Comparison of ENCODE assay signal across 12 cellular contexts in genomic region chr15:67118808-67119207, GRCh38. TPM values are rescaled to one million over a fixed set of nuclear protein-coding genes. Genes with fewer than 3 reads are reported as not detected.
DNase-seq lines count a peak whose midpoint lies in the region; ATAC-seq and TF ChIP-seq lines count a peak whose summit lies in the region.
"Had no signal": no experiment of that assay in that cellular context is flagged by ENCODE, and none has a peak within 500 bp of the region (broad histone marks: within the 10 kb centered on the region; RNA-seq: fewer than 3 reads in every experiment).

No MANE protein-coding gene starts in this region.

- no peaks in the 10 kb centered on the region for H3K9me3 Mint-ChIP-seq in CD4-positive, alpha-beta T cell
- H3K9me3 Mint-ChIP-seq in IgD-negative memory B cell, result no peaks in the 10 kb centered on the region
- H3K9me3 Mint-ChIP-seq in brain, result no peaks in the 10 kb centered on the region
- H3K9me3 Mint-ChIP-seq in natural killer cell treated with Interleukin-12 subunit alpha and Interleukin-12 subunit beta and Interleukin-15 and Interleukin-18, amount 100 ng/mL, for 72 hours, result peaks cover 7% of the 10 kb centered on the region

- peak overlapping the region; percentile 96 for H3K27ac Mint-ChIP-seq in CD4-positive, alpha-beta T cell
- H3K27ac Mint-ChIP-seq in IgD-negative memory B cell (peak overlapping the region; percentile 59 to 99 (median 96)), brain (peak overlapping the region in 3 of 5 experiments; percentile 0 to 63 (median 53))
- H3K27ac Mint-ChIP-seq in natural killer cell treated with Interleukin-12 subunit alpha and Interleukin-12 subunit beta and Interleukin-15 and Interleukin-18, amount 100 ng/mL, for 72 hours, result peak overlapping the region; percentile 98 to 99

- POLR2A ChIA-PET in CD4-positive, alpha-beta T cell (lab: Charles Lee), result interaction anchor here (0.8 to 1.2 kb wide), 3 partner anchors 18 to 50 kb away, joined by 3 to 4 read pairs (median 3); no protein-coding TSS in a partner anchor

- H3K4me1 Mint-ChIP-seq in CD4-positive, alpha-beta T cell (ENCODE audit: low read depth), result peaks cover 93% of the 10 kb centered on the region
- H3K4me1 Mint-ChIP-seq in IgD-negative memory B cell (peaks cover 66 to 79% (median 78%) of the 10 kb centered on the region in 3 donors), brain (peaks cover 65% of the 10 kb centered on the region)
- peaks cover 78 to 84% of the 10 kb centered on the region in 2 donors for H3K4me1 Mint-ChIP-seq in natural killer cell treated with Interleukin-12 subunit alpha and Interleukin-12 subunit beta and Interleukin-15 and Interleukin-18, amount 100 ng/mL, for 72 hours (ENCODE audit: low read depth in 2 of 2)

- CTCF ChIA-PET in CD4-positive, alpha-beta T cell (lab: Charles Lee), result interaction anchor here (0.6 kb wide), 1 partner anchor 32 kb away, joined by 3 read pairs; no protein-coding TSS in a partner anchor

- DNase-seq in CD4-positive, alpha-beta T cell, result no peak
- DNase-seq in natural killer cell treated with Interleukin-12 subunit alpha and Interleukin-12 subunit beta and Interleukin-15 and Interleukin-18, amount 100 ng/mL, for 72 hours (ENCODE audit: low spot score), result no peak
- no peak for DNase-seq in activated effector memory CD4-positive, alpha-beta T cell treated with anti-CD3 and anti-CD28 coated beads, Interleukin-2, amount 50 U/mL, for 16 hours
- DNase-seq in COLO668 (lab: John Stamatoyannopoulos, UW; ENCODE audit: unreplicated experiment), result no peak
- no peak for DNase-seq in NK-92 treated with Interleukin-12 subunit alpha and Interleukin-12 subunit beta, amount 100 ng/mL, for 24 hours (lab: John Stamatoyannopoulos, UW)
- DNase-seq: NCI-H1417 treated with DMSO at 0.1 percent for 48 hours; NCI-H510A; RPMI8226; stimulated activated CD4-positive, alpha-beta T cell treated with anti-CD3 and anti-CD28 coated beads, Interleukin-4, amount 100 ng/mL, for 1 hour; stimulated activated naive CD8-positive, alpha-beta T cell treated with anti-CD3 and anti-CD28 coated beads, Interleukin-15, Interleukin-2, amounts not matched to agents 100 U/mL and 50 U/mL, for 24 hours had no signal

- no peak for TF ChIP-seq CTCF in CD4-positive, alpha-beta T cell (IDR thresholded peaks at IDR 0.05)
- TF ChIP-seq CTCF in brain (conservative IDR thresholded peaks at IDR 0.05), result no peak

- no peaks in the 10 kb centered on the region for H3K27me3 ChIP-seq in CD4-positive, alpha-beta T cell (ENCODE audit: control insufficient read depth, insufficient read depth, low read length)

- no peak overlapping the region for H3K27ac ChIP-seq in CD4-positive, alpha-beta T cell (ENCODE audit: low read depth, low read length)

- intact Hi-C loops in CD4-positive, alpha-beta T cell (cut with DNase I, micrococcal nuclease), result loop anchor here in 1 of 2 experiments (5.0 kb wide), 1 partner anchor 37 kb away; no protein-coding TSS in a partner anchor

- H3K9me3 ChIP-seq in CD4-positive, alpha-beta T cell (ENCODE audit: control insufficient read depth, low read length), result no peaks in the 10 kb centered on the region

- peak overlapping the region; percentile 46 for H3K4me3 Mint-ChIP-seq in CD4-positive, alpha-beta T cell
- H3K4me3 Mint-ChIP-seq in IgD-negative memory B cell (peak overlapping the region in 3 of 4 donors; percentile 70 to 85 (median 77)), brain (no peak overlapping the region)
- peak overlapping the region; percentile 8 for H3K4me3 Mint-ChIP-seq in natural killer cell treated with Interleukin-12 subunit alpha and Interleukin-12 subunit beta and Interleukin-15 and Interleukin-18, amount 100 ng/mL, for 72 hours

- no peaks in the 10 kb centered on the region for H3K36me3 Mint-ChIP-seq in CD4-positive, alpha-beta T cell (ENCODE audit: low read depth)
- peaks cover 3% of the 10 kb centered on the region for H3K36me3 Mint-ChIP-seq in IgD-negative memory B cell
- H3K36me3 Mint-ChIP-seq in brain, result peaks cover 4% of the 10 kb centered on the region
- H3K36me3 Mint-ChIP-seq in natural killer cell treated with Interleukin-12 subunit alpha and Interleukin-12 subunit beta and Interleukin-15 and Interleukin-18, amount 100 ng/mL, for 72 hours, result no peaks in the 10 kb centered on the region

- ATAC-seq in CD4-positive, alpha-beta T cell (ENCODE audit: poor library complexity), result no peak
- no peak for ATAC-seq in natural killer cell treated with Interleukin-12 subunit alpha and Interleukin-12 subunit beta and Interleukin-15 and Interleukin-18, amount 100 ng/mL, for 72 hours
- ATAC-seq: stimulated activated naive CD8-positive, alpha-beta T cell treated with anti-CD3 and anti-CD28 coated beads, Interleukin-15, Interleukin-2, amounts not matched to agents 100 U/mL and 50 U/mL, for 24 hours had no signal

- H3K27me3 Mint-ChIP-seq in CD4-positive, alpha-beta T cell, result no peaks in the 10 kb centered on the region
- peaks cover 3% of the 10 kb centered on the region for H3K27me3 Mint-ChIP-seq in IgD-negative memory B cell
- peaks cover 4% of the 10 kb centered on the region for H3K27me3 Mint-ChIP-seq in brain
- H3K27me3 Mint-ChIP-seq in natural killer cell treated with Interleukin-12 subunit alpha and Interleukin-12 subunit beta and Interleukin-15 and Interleukin-18, amount 100 ng/mL, for 72 hours, result no peaks in the 10 kb centered on the region

RNA-seq across cellular contexts. Expression of gene SMAD3, which starts 53.4 kb away (rescaled TPM):
- 10 to 100 TPM; 30.0 to 31.0 TPM for total RNA-seq in CD4-positive, alpha-beta T cell
- polyA plus RNA-seq in IgD-negative memory B cell, result 32.4 TPM
- 7.8 TPM for polyA plus RNA-seq in brain (ENCODE audit: insufficient read depth, low read depth, low replicate concordance)
- total RNA-seq in natural killer cell treated with Interleukin-12 subunit alpha and Interleukin-12 subunit beta and Interleukin-15 and Interleukin-18, amount 100 ng/mL, for 72 hours, result 10 to 100 TPM; 13.5 to 47.4 TPM

Comparison
In these comparisons a context has a peak if more than half of its experiments do, and no peak if none do; other contexts are left out.
1. H3K4me3 Mint-ChIP-seq: peak in CD4-positive, alpha-beta T cell (single experiment), IgD-negative memory B cell (3 of 4) and natural killer cell treated with Interleukin-12 subunit alpha and Interleukin-12 subunit beta and Interleukin-15 and Interleukin-18, amount 100 ng/mL, for 72 hours (single experiment); none in brain (0 of 5).
2. Peak in every context shown above with its lines, with median percentiles within 50 percentile points of each other: H3K27ac Mint-ChIP-seq.